20 cellular contexts compared by ENCODE assay signal in genomic region chr17:55709984-55710383, GRCh38. TPM values are rescaled to one million over a fixed set of nuclear protein-coding genes. Genes with fewer than 3 reads are reported as not detected.
DNase-seq lines count a peak whose midpoint lies in the region; ATAC-seq and TF ChIP-seq lines count a peak whose summit lies in the region.
"Had no signal": no experiment of that assay in that cellular context is flagged by ENCODE, and none has a peak within 500 bp of the region (broad histone marks: within the 10 kb centered on the region; RNA-seq: fewer than 3 reads in every experiment).

No MANE protein-coding gene starts in this region.

- no peak overlapping the region for H3K9ac ChIP-seq in subcutaneous abdominal adipose tissue (ENCODE audit: low read length in 5 of 5)
- H3K9ac ChIP-seq: KMS-11 had no signal

- no peak for TF ChIP-seq CTCF in BE2C (IDR thresholded peaks at IDR 0.05; ENCODE audit: low read depth, low read length)

- H3K36me3 ChIP-seq in subcutaneous abdominal adipose tissue (ENCODE audit: control insufficient read depth in 5 of 5, insufficient read depth in 5 of 5, low read length in 5 of 5) (no peaks in the 10 kb centered on the region), BE2C (no peaks in the 10 kb centered on the region)

- peak; percentile 81 for ATAC-seq in sciatic nerve
- ATAC-seq: HCT116, PC-3 had no signal

- peak; percentile 28 for DNase-seq in DMS153 treated with DMSO at 0.1 percent for 48 hours (lab: John Stamatoyannopoulos, UW; ENCODE audit: unreplicated experiment)
- DNase-seq in sciatic nerve (ENCODE audit: low spot score) = no peak
- DNase-seq in middle frontal gyrus (ENCODE audit: extremely low spot score, low spot score) = no peak
- DNase-seq in BE2C = no peak
- no peak for DNase-seq in iPS-NIHi7 (ENCODE audit: extremely low spot score)
- DNase-seq in AG08396 (ENCODE audit: low spot score) = no peak
- DNase-seq: Caco-2; CD4-positive, alpha-beta T cell; DMS 273 treated with DMSO at 0.1 percent for 48 hours; IMR-90; NCI-H1105 treated with DMSO at 0.1 percent for 48 hours; NCI-H2171; NCI-H524 treated with DMSO at 0.1 percent for 48 hours; PC-3; Right ventricle myocardium superior had no signal

- H3K27me3 ChIP-seq in subcutaneous abdominal adipose tissue (ENCODE audit: control insufficient read depth in 5 of 5, insufficient read depth in 4 of 5, low read length in 5 of 5) (no peaks in the 10 kb centered on the region), BE2C (no peaks in the 10 kb centered on the region)

- H3K4me3 ChIP-seq in subcutaneous abdominal adipose tissue (ENCODE audit: low read depth in 1 of 5, low read length in 5 of 5) = no peak overlapping the region
- H3K4me3 ChIP-seq in BE2C (ENCODE audit: low read depth, low read length) = no peak overlapping the region

- intact Hi-C loops in sciatic nerve (cut with DNase I) = no loop called here

- H3K9me3 ChIP-seq in subcutaneous abdominal adipose tissue (ENCODE audit: control insufficient read depth in 5 of 5, low read length in 5 of 5) (no peaks in the 10 kb centered on the region), BE2C (no peaks in the 10 kb centered on the region)
- H3K9me3 ChIP-seq: Caco-2 had no signal

- peak overlapping the region; percentile 24 for H3K27ac ChIP-seq in cingulate gyrus (ENCODE audit: low read depth, low read length)
- H3K27ac ChIP-seq in subcutaneous abdominal adipose tissue (ENCODE audit: low read depth, low read length) = peak overlapping the region; percentile 74
- H3K27ac ChIP-seq: KMS-11 had no signal

- H3K4me1 ChIP-seq in subcutaneous abdominal adipose tissue (ENCODE audit: control insufficient read depth in 5 of 5, insufficient read depth in 5 of 5, low read length in 5 of 5) (peaks cover 0 to 26% (median 20%) of the 10 kb centered on the region in 5 donors), BE2C (peaks cover 21% of the 10 kb centered on the region)
- H3K4me1 ChIP-seq: Caco-2 had no signal

RNA-seq across cellular contexts. Expression of gene TMEM100, which starts 12.7 kb away (rescaled TPM):
- 13.5 TPM for total RNA-seq in sciatic nerve
- polyA plus RNA-seq in BE2C (2012; ENCODE audit: insufficient read depth, insufficient read length, low read depth) = 8.4 TPM
- total RNA-seq: Caco-2; CD4-positive, alpha-beta T cell; G401; PC-3 had no signal

RNA-seq across cellular contexts. Expression of gene PCTP, which starts 40.9 kb away (rescaled TPM):
- 20.3 TPM for total RNA-seq in sciatic nerve
- polyA plus RNA-seq in BE2C (2012; ENCODE audit: insufficient read depth, insufficient read length, low read depth) = 24.6 TPM
